8 cellular contexts compared by ENCODE assay signal in genomic region chr18:58045265-58046086, GRCh38. TPM values are rescaled to one million over a fixed set of nuclear protein-coding genes. Genes with fewer than 3 reads are reported as not detected.
A peak's percentile ranks its signal among the peaks of the same experiment; 100 is the strongest.
DNase-seq lines count a peak whose midpoint lies in the region; ATAC-seq and TF ChIP-seq lines count a peak whose summit lies in the region.

No MANE protein-coding gene starts in this region.

- ATAC-seq in stimulated activated memory B cell treated with anti-CD40 and anti-IgM and Interleukin-4, amounts not matched to agents 10 μg/mL and 1 μg/mL and 100 μg/mL, for 72 hours: no peak
- ATAC-seq in HG03354 (IDR thresholded peaks at IDR 0.05; ENCODE audit: poor library complexity, severe bottlenecking, unreplicated experiment): no peak

- no peaks in the 10 kb centered on the region for H3K9me3 Mint-ChIP-seq in stimulated activated memory B cell treated with anti-CD40 and anti-IgM and Interleukin-4, amounts not matched to agents 10 μg/mL and 1 μg/mL and 100 μg/mL, for 72 hours

- TF ChIP-seq CTCF in GM10266 (IDR thresholded peaks at IDR 0.05; ENCODE audit: control insufficient read depth, insufficient read depth, low read depth, missing control alignments): peak; percentile 20

- peak overlapping the region; percentile 96 for H3K4me3 Mint-ChIP-seq in stimulated activated memory B cell treated with anti-CD40 and anti-IgM and Interleukin-4, amounts not matched to agents 10 μg/mL and 1 μg/mL and 100 μg/mL, for 72 hours

- H3K36me3 Mint-ChIP-seq in stimulated activated memory B cell treated with anti-CD40 and anti-IgM and Interleukin-4, amounts not matched to agents 10 μg/mL and 1 μg/mL and 100 μg/mL, for 72 hours: no peaks in the 10 kb centered on the region

- H3K4me1 Mint-ChIP-seq in stimulated activated memory B cell treated with anti-CD40 and anti-IgM and Interleukin-4, amounts not matched to agents 10 μg/mL and 1 μg/mL and 100 μg/mL, for 72 hours: peaks cover 51% of the 10 kb centered on the region

- peak; percentile 24 for DNase-seq in GM10266 (ENCODE audit: extremely low spot score)
- peak; percentile 44 to 72 for DNase-seq in NCI-H187 (lab: John Stamatoyannopoulos, UW)
- peak; percentile 35 to 39 for DNase-seq in activated CD4-positive, alpha-beta T cell treated with anti-CD3 and anti-CD28 coated beads for 4 hours
- peak; percentile 36 for DNase-seq in dermis blood vessel endothelial cell
- peak; percentile 3 to 39 for DNase-seq in lung microvascular endothelial cell (ENCODE audit: low read depth in 2 of 2)
- no peak for DNase-seq in NCI-H2029 (lab: John Stamatoyannopoulos, UW)

- no peaks in the 10 kb centered on the region for H3K27me3 Mint-ChIP-seq in stimulated activated memory B cell treated with anti-CD40 and anti-IgM and Interleukin-4, amounts not matched to agents 10 μg/mL and 1 μg/mL and 100 μg/mL, for 72 hours

- peak overlapping the region; percentile 78 for H3K27ac Mint-ChIP-seq in stimulated activated memory B cell treated with anti-CD40 and anti-IgM and Interleukin-4, amounts not matched to agents 10 μg/mL and 1 μg/mL and 100 μg/mL, for 72 hours

RNA-seq across cellular contexts. Expression of gene NEDD4L, which starts 1.4 kb away (rescaled TPM):
- 15.1 and 26.4 TPM in 2 replicates for total RNA-seq in dermis blood vessel endothelial cell
- 9.7 and 10.5 TPM in 2 replicates for total RNA-seq in lung microvascular endothelial cell
